ENCODE assay signal across 22 cellular contexts in genomic region chr10:88870101-88870500, GRCh38. TPM values are rescaled to one million over a fixed set of nuclear protein-coding genes. Genes with fewer than 3 reads are reported as not detected.
"Had no signal": no experiment of that assay in that cellular context is flagged by ENCODE, and none has a peak within 500 bp of the region (broad histone marks: within the 10 kb centered on the region; RNA-seq: fewer than 3 reads in every experiment).

No MANE protein-coding gene starts in this region.

- ATAC-seq: activated CD4-positive, CD25-positive, alpha-beta regulatory T cell treated with anti-CD3 and anti-CD28 coated beads, Interleukin-2, amount 50 U/mL, for 24 hours; activated T-cell treated with anti-CD3 and anti-CD28 coated beads, Interleukin-2, amount 50 U/mL, for 4 hours; left lobe of liver; sciatic nerve; stimulated activated effector memory CD8-positive, alpha-beta T cell treated with anti-CD3 and anti-CD28 coated beads, Interleukin-12 subunit alpha, Interleukin-12 subunit beta, amount 100 ng/mL, for 72 hours had no signal

- H3K36me3 ChIP-seq: brain microvascular endothelial cell, colonic mucosa had no signal

- H3K4me3 ChIP-seq: colonic mucosa, lung, smooth muscle cell, testis had no signal

- H3K4me1 ChIP-seq: colonic mucosa, testis had no signal

- H3K27ac ChIP-seq: brain microvascular endothelial cell, colonic mucosa, testis had no signal

- DNase-seq: activated CD4-positive, alpha-beta T cell treated with anti-CD3 and anti-CD28 coated beads, Interleukin-2, amount 10 ng/mL, durations not matched to agents 7 days and 5 days; activated CD8-positive, alpha-beta memory T cell treated with anti-CD3 and anti-CD28 coated beads, Interleukin-2, amount 50 U/mL, for 4 hours; activated naive CD4-positive, alpha-beta T cell treated with anti-CD3 and anti-CD28 coated beads for 36 hours; activated T-cell treated with anti-CD3 and anti-CD28 coated beads, Interleukin-2, amount 50 U/mL, for 4 hours; anterior cingulate cortex; brain microvascular endothelial cell; central memory CD4-positive, alpha-beta T cell; colonic mucosa; erythroblast; head of caudate nucleus; kidney; midbrain; nephron progenitor cell; nucleus accumbens; stimulated activated CD4-positive, alpha-beta T cell treated with anti-CD3 and anti-CD28 coated beads, Interleukin-4, amount 100 ng/mL, for 24 hours; testis had no signal

- H3K9me3 ChIP-seq: colonic mucosa, testis had no signal

- H3K27me3 ChIP-seq: brain microvascular endothelial cell, colonic mucosa, testis had no signal

RNA-seq across cellular contexts. Expression of gene ANKRD22, which starts 18.5 kb away (rescaled TPM):
- total RNA-seq: left lobe of liver, sciatic nerve had no signal
